4 cellular contexts compared by ENCODE assay signal in genomic region chr7:121575194-121575766, GRCh38.
TF ChIP-seq lines count a peak whose summit lies in the region.

No MANE protein-coding gene starts in this region.

TF ChIP-seq in SK-N-SH treated with all-trans-retinoic acid at 6 μM for 48 hours, 23 proteins besides CTCF, POLR2A, EP300 and RAD21:
- TF ChIP-seq POU6F1 (CRISPR knock-in tag; IDR thresholded peaks at IDR 0.05; ENCODE audit: borderline replicate concordance, low read depth) = no peak
- TF ChIP-seq ISL1 (CRISPR knock-in tag; IDR thresholded peaks at IDR 0.05) = no peak
- TF ChIP-seq ZFP3 (CRISPR knock-in tag; IDR thresholded peaks at IDR 0.05) = no peak
- TF ChIP-seq OSR1 (CRISPR knock-in tag; IDR thresholded peaks at IDR 0.05) = no peak
- no peak for TF ChIP-seq ZNF70 (CRISPR knock-in tag; IDR thresholded peaks at IDR 0.05)
- TF ChIP-seq TOX (CRISPR knock-in tag; IDR thresholded peaks at IDR 0.05; ENCODE audit: borderline replicate concordance) = no peak

TF ChIP-seq in SK-N-SH, 30 proteins besides CTCF, POLR2A, EP300 and RAD21 (continued from another document and continues in another):
- TF ChIP-seq CHD2 (IDR thresholded peaks at IDR 0.05; ENCODE audit: low read length, partially characterized antibody) = no peak
- TF ChIP-seq FOXM1 (IDR thresholded peaks at IDR 0.05; ENCODE audit: low read depth) = no peak
- no peak for TF ChIP-seq USF2 (IDR thresholded peaks at IDR 0.05; ENCODE audit: borderline replicate concordance, low read depth, low read length)
- no peak for TF ChIP-seq FOSL2 (IDR thresholded peaks at IDR 0.05; ENCODE audit: borderline replicate concordance, low read depth)
- no peak for TF ChIP-seq USF1 (IDR thresholded peaks at IDR 0.05; ENCODE audit: borderline replicate concordance, low read depth)
- TF ChIP-seq TCF12 (IDR thresholded peaks at IDR 0.05) = no peak
- no peak for TF ChIP-seq EZH2phosphoT487 (IDR thresholded peaks at IDR 0.05; ENCODE audit: borderline replicate concordance, low read depth)
- TF ChIP-seq ZBTB33 (IDR thresholded peaks at IDR 0.05; ENCODE audit: borderline replicate concordance, low read depth) = no peak
- TF ChIP-seq MAX (IDR thresholded peaks at IDR 0.05; ENCODE audit: low read depth) = no peak
- no peak for TF ChIP-seq SMC3 (IDR thresholded peaks at IDR 0.05; ENCODE audit: low read depth, low read length)
- TF ChIP-seq FOXJ3 (CRISPR knock-in tag; IDR thresholded peaks at IDR 0.05) = no peak
- TF ChIP-seq PBX3 (IDR thresholded peaks at IDR 0.05) = no peak
- no peak for TF ChIP-seq RXRA (IDR thresholded peaks at IDR 0.05; ENCODE audit: borderline replicate concordance, low read depth)

TF ChIP-seq in GM23338, 12 proteins besides CTCF, POLR2A, EP300 and RAD21 (continued from another document and continues in another):
- TF ChIP-seq REST (IDR thresholded peaks at IDR 0.05; ENCODE audit: unreplicated experiment) (no peak), ZNF462 (CRISPR knock-in tag; IDR thresholded peaks at IDR 0.05) (no peak), CREB1 (CRISPR knock-in tag; IDR thresholded peaks at IDR 0.05; ENCODE audit: low read depth) (no peak), ZNF331 (CRISPR knock-in tag; IDR thresholded peaks at IDR 0.05; ENCODE audit: low read depth) (no peak), ZNF114 (CRISPR knock-in tag; IDR thresholded peaks at IDR 0.05) (no peak)

TF ChIP-seq in HepG2, 621 proteins besides CTCF, POLR2A, EP300 and RAD21 (continued from another document):
- TF ChIP-seq ZNF691 (CRISPR knock-in tag; IDR thresholded peaks at IDR 0.05; ENCODE audit: borderline replicate concordance, low read depth) = no peak
- no peak for TF ChIP-seq TBX2 (CRISPR knock-in tag; IDR thresholded peaks at IDR 0.05; ENCODE audit: borderline replicate concordance)
- no peak for TF ChIP-seq MXD4 (CRISPR knock-in tag; IDR thresholded peaks at IDR 0.05)
- TF ChIP-seq ZBTB4 (CRISPR knock-in tag; IDR thresholded peaks at IDR 0.05; ENCODE audit: borderline replicate concordance) = no peak
- TF ChIP-seq SIX1 (CRISPR knock-in tag; IDR thresholded peaks at IDR 0.05; ENCODE audit: borderline replicate concordance) = no peak
